12 cellular contexts compared by ENCODE assay signal in the genomic region with DNA sequence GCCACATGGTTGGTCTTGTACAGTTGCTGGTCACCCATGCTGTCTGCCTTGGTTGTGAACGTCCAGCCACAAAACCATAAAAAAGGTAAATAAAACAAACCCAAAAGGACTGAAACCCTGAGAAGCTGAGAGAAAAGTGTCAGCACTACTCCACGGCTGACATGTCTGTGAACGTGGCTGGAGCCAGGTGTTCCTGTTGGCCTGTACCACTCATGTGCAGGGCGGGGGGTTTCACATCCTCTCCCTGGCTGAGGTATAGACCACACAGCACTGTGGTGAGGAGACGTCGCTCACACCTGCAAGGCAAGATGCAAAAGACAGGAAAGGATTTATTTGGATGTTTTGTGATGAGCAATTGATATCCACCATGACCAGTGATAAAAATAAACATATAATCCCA. TPM values are rescaled to one million over a fixed set of nuclear protein-coding genes. Genes with fewer than 3 reads are reported as not detected.
DNase-seq lines count a peak whose midpoint lies in the region; ATAC-seq and TF ChIP-seq lines count a peak whose summit lies in the region.
"Had no signal": no experiment of that assay in that cellular context is flagged by ENCODE, and none has a peak within 500 bp of the region (broad histone marks: within the 10 kb centered on the region; RNA-seq: fewer than 3 reads in every experiment).

No MANE protein-coding gene starts in this region.

- TF ChIP-seq CTCF in GM10248 (IDR thresholded peaks at IDR 0.05; ENCODE audit: control extremely low read depth, extremely low read depth, low read depth, missing control alignments) (no peak), tibial nerve (IDR thresholded peaks at IDR 0.05) (no peak)

- H3K27ac Mint-ChIP-seq in T-cell = peak overlapping the region; percentile 41 to 53
- H3K27ac Mint-ChIP-seq: activated T-cell treated with anti-CD3 and anti-CD28 coated beads, Interleukin-2, amount 50 U/mL, for 72 hours had no signal

- H3K36me3 Mint-ChIP-seq in T-cell = peaks cover 26% of the 10 kb centered on the region

- peak; percentile 86 for DNase-seq in GM10248 (ENCODE audit: extremely low spot score)
- DNase-seq in T-cell = peak in 20 of 34 experiments; percentile 4 to 54 (median 26)
- DNase-seq in cardiac septum (ENCODE audit: low spot score) = no peak
- DNase-seq in GM03348 (ENCODE audit: low spot score) = no peak
- no peak for DNase-seq in tibial nerve (ENCODE audit: low spot score in 2 of 2)
- no peak for DNase-seq in GF-D8 (lab: John Stamatoyannopoulos, UW)
- DNase-seq: C1 segment of cervical spinal cord, mammary epithelial cell had no signal

- 87 to 89% methylated on average over 6 of the region's 6 CpGs for WGBS in tibial nerve, 2 donors

- H3K4me3 ChIP-seq in tibial nerve = no peak overlapping the region

- POLR2A ChIA-PET in GM10248 (lab: Yijun Ruan, JAX) = no interaction called here
- POLR2A ChIA-PET in T-cell (lab: Charles Lee) = no interaction called here

- TF ChIP-seq EP300 in tibial nerve (IDR thresholded peaks at IDR 0.05) = no peak

- no peaks in the 10 kb centered on the region for H3K27me3 ChIP-seq in tibial nerve

- ATAC-seq in GM19372 (IDR thresholded peaks at IDR 0.05; ENCODE audit: low read depth, unreplicated experiment) (peak; percentile 85), HG02973 (IDR thresholded peaks at IDR 0.05; ENCODE audit: unreplicated experiment) (peak; percentile 90), T-cell (replicated peaks in 1 of 4) (peak; percentile 37 to 77 (median 57))
- ATAC-seq: Panc1 had no signal

- peaks cover 0 to 6% (median 0%) of the 10 kb centered on the region in 4 donors for H3K4me1 ChIP-seq in tibial nerve

- peaks cover 0 to 27% (median 0%) of the 10 kb centered on the region in 3 donors for H3K36me3 ChIP-seq in tibial nerve

- H3K9me3 Mint-ChIP-seq in T-cell = no peaks in the 10 kb centered on the region
- H3K9me3 Mint-ChIP-seq: activated T-cell treated with anti-CD3 and anti-CD28 coated beads, Interleukin-2, amount 50 U/mL, for 72 hours had no signal

- H3K4me3 Mint-ChIP-seq in T-cell = no peak overlapping the region
- H3K4me3 Mint-ChIP-seq: activated T-cell treated with anti-CD3 and anti-CD28 coated beads, Interleukin-2, amount 50 U/mL, for 72 hours had no signal

- CTCF ChIA-PET in GM10248 (lab: Yijun Ruan, JAX) (interaction anchor here (1.3 kb wide), 2 partner anchors 278 to 295 kb away, joined by 3 to 4 read pairs; a partner anchor contains a TSS), T-cell (lab: Charles Lee) (no interaction called here)

- no peaks in the 10 kb centered on the region for H3K9me3 ChIP-seq in tibial nerve

- no peaks in the 10 kb centered on the region for H3K27me3 Mint-ChIP-seq in T-cell

- intact Hi-C loops in cardiac septum (cut with DNase I) = no loop called here

- TF ChIP-seq POLR2A in tibial nerve (IDR thresholded peaks at IDR 0.05) = no peak

- peaks cover 6 to 14% (median 13%) of the 10 kb centered on the region in 3 donors for H3K4me1 Mint-ChIP-seq in T-cell

- H3K27ac ChIP-seq in tibial nerve = no peak overlapping the region

RNA-seq across cellular contexts. Expression of a gene that starts 51.9 kb away (rescaled TPM):
- total RNA-seq in T-cell (10 to 100 TPM; 17.6 to 23.6 (median 20.5) TPM), cardiac septum (54.9 TPM), tibial nerve (10 to 100 TPM; 20.7 to 30.6 (median 23.6) TPM)

Comparison
In these comparisons a context has a peak if more than half of its experiments do, and no peak if none do; other contexts are left out.
1. DNase-seq: peak in GM10248 (single experiment) and T-cell (20 of 34); none in cardiac septum (single experiment), GM03348 (single experiment), tibial nerve (0 of 2) and GF-D8 (single experiment).
2. Peak in every context shown above with its lines, with median percentiles within 50 percentile points of each other: ATAC-seq.